Comparison of ENCODE assay signal across 3 cellular contexts in the genomic region with DNA sequence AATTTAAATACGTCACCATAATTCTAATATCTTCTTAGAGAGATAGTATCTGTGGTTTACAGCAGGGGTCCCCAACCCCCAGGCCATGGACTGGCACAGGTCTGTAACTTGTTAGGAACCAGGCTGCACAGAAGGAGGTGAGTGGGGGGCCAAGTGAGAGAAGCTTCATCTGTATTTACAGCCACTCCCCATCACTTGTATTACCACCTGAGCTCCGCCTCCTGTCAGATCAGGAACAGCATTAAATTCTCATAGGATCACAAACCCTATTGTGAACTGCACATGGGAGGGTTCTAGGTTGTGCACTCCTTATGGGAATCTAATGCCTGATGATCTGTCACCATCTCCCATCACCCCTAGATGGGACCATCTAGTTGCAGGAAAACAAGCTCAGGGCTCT.
"Had no signal": no experiment of that assay in that cellular context is flagged by ENCODE, and none has a peak within 500 bp of the region (broad histone marks: within the 10 kb centered on the region; RNA-seq: fewer than 3 reads in every experiment).

No MANE protein-coding gene starts in this region.

- DNase-seq: GDM1, GF-D8 had no signal

- H3K4me3 ChIP-seq: GM12878 had no signal

- ATAC-seq: GM12878 had no signal
